Comparison of ENCODE assay signal across 16 cellular contexts in the genomic region with DNA sequence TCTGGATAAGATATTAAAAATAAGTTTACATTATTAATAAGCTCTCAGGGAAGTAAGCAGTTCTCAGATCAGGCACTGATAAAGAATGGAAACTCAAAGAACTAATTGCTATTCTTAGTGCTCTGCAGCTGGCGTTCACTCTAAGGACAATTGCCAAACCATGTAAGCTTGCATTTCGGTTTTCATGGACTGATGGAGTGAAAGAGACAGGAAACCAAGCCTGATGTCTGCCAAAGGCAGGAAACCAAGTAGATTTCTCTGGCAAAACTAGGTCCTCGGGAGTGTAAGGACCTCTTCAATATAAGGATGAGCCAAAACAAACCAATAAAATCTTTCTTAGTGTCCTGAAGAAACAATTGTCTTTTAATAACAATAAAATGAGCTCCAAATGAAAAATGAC.
"Had no signal": no experiment of that assay in that cellular context is flagged by ENCODE, and none has a peak within 500 bp of the region (broad histone marks: within the 10 kb centered on the region; RNA-seq: fewer than 3 reads in every experiment).

No MANE protein-coding gene starts in this region.

- H3K27ac Mint-ChIP-seq: activated naive CD4-positive, alpha-beta T cell treated with anti-CD3 and anti-CD28 coated beads, Interleukin-2, amount 10 ng/mL, durations not matched to agents 7 days and 5 days; activated T-helper 2 cell treated with anti-CD3 and anti-CD28 coated beads, Interferon-gamma antibody, Interleukin-2, Interleukin-4, amounts not matched to agents 10 μg/mL and 5 μg/mL and 100 μg/mL, durations not matched to agents 14 hours and 24 hours and 36 hours; immature natural killer cell had no signal

- H3K4me3 Mint-ChIP-seq: activated naive CD4-positive, alpha-beta T cell treated with anti-CD3 and anti-CD28 coated beads, Interleukin-2, amount 10 ng/mL, durations not matched to agents 7 days and 5 days; immature natural killer cell had no signal

- H3K4me1 ChIP-seq: parathyroid adenoma, tibial nerve, uterus had no signal

- H3K4me1 Mint-ChIP-seq: activated naive CD4-positive, alpha-beta T cell treated with anti-CD3 and anti-CD28 coated beads, Interleukin-2, amount 10 ng/mL, durations not matched to agents 7 days and 5 days; immature natural killer cell had no signal

- DNase-seq: activated CD4-positive, alpha-beta T cell treated with anti-CD3 and anti-CD28 coated beads for 1 hour; activated CD4-positive, alpha-beta T cell treated with anti-CD3 and anti-CD28 coated beads, Interleukin-2, amount 50 U/mL, for 48 hours; activated naive CD4-positive, alpha-beta T cell treated with anti-CD3 and anti-CD28 coated beads, Interleukin-2, amount 10 ng/mL, durations not matched to agents 7 days and 5 days; activated T-cell treated with anti-CD3 and anti-CD28 coated beads, Interleukin-2, amount 50 U/mL, for 1 hour; cerebellar nuclear complex; effector memory CD4-positive, alpha-beta T cell; foreskin melanocyte; immature natural killer cell; midbrain; stimulated activated CD4-positive, alpha-beta T cell treated with anti-CD3 and anti-CD28 coated beads, Interleukin-12 subunit alpha, Interleukin-12 subunit beta, amount 100 ng/mL, for 4 hours; stimulated activated CD4-positive, alpha-beta T cell treated with anti-CD3 and anti-CD28 coated beads, Interleukin-2, amount 100 ng/mL, for 24 hours; uterus had no signal

- H3K36me3 ChIP-seq: tibial nerve, uterus had no signal

- H3K9ac ChIP-seq: parathyroid adenoma had no signal

- H3K9me3 ChIP-seq: tibial nerve, uterus had no signal

- H3K79me2 ChIP-seq: parathyroid adenoma had no signal

- H3K4me3 ChIP-seq: lung, tibial nerve, uterus had no signal

- H3K9me3 Mint-ChIP-seq: activated naive CD4-positive, alpha-beta T cell treated with anti-CD3 and anti-CD28 coated beads, Interleukin-2, amount 10 ng/mL, durations not matched to agents 7 days and 5 days; activated T-helper 2 cell treated with anti-CD3 and anti-CD28 coated beads, Interferon-gamma antibody, Interleukin-2, Interleukin-4, amounts not matched to agents 10 μg/mL and 5 μg/mL and 100 μg/mL, durations not matched to agents 14 hours and 24 hours and 36 hours had no signal

- H3K27ac ChIP-seq: parathyroid adenoma, tibial nerve, uterus had no signal

- H3K27me3 Mint-ChIP-seq: activated naive CD4-positive, alpha-beta T cell treated with anti-CD3 and anti-CD28 coated beads, Interleukin-2, amount 10 ng/mL, durations not matched to agents 7 days and 5 days had no signal

- H3K36me3 Mint-ChIP-seq: activated naive CD4-positive, alpha-beta T cell treated with anti-CD3 and anti-CD28 coated beads, Interleukin-2, amount 10 ng/mL, durations not matched to agents 7 days and 5 days had no signal

- H2AFZ ChIP-seq: parathyroid adenoma had no signal

- H3K27me3 ChIP-seq: tibial nerve, uterus had no signal
